Comparison of ENCODE assay signal across 1 cellular context in genomic region chr11:66886317-66886588, GRCh38.
TF ChIP-seq lines count a peak whose summit lies in the region.

No MANE protein-coding gene starts in this region.

TF ChIP-seq in H1, 55 proteins besides CTCF, POLR2A, EP300 and RAD21:
- TF ChIP-seq, protein P1, sequence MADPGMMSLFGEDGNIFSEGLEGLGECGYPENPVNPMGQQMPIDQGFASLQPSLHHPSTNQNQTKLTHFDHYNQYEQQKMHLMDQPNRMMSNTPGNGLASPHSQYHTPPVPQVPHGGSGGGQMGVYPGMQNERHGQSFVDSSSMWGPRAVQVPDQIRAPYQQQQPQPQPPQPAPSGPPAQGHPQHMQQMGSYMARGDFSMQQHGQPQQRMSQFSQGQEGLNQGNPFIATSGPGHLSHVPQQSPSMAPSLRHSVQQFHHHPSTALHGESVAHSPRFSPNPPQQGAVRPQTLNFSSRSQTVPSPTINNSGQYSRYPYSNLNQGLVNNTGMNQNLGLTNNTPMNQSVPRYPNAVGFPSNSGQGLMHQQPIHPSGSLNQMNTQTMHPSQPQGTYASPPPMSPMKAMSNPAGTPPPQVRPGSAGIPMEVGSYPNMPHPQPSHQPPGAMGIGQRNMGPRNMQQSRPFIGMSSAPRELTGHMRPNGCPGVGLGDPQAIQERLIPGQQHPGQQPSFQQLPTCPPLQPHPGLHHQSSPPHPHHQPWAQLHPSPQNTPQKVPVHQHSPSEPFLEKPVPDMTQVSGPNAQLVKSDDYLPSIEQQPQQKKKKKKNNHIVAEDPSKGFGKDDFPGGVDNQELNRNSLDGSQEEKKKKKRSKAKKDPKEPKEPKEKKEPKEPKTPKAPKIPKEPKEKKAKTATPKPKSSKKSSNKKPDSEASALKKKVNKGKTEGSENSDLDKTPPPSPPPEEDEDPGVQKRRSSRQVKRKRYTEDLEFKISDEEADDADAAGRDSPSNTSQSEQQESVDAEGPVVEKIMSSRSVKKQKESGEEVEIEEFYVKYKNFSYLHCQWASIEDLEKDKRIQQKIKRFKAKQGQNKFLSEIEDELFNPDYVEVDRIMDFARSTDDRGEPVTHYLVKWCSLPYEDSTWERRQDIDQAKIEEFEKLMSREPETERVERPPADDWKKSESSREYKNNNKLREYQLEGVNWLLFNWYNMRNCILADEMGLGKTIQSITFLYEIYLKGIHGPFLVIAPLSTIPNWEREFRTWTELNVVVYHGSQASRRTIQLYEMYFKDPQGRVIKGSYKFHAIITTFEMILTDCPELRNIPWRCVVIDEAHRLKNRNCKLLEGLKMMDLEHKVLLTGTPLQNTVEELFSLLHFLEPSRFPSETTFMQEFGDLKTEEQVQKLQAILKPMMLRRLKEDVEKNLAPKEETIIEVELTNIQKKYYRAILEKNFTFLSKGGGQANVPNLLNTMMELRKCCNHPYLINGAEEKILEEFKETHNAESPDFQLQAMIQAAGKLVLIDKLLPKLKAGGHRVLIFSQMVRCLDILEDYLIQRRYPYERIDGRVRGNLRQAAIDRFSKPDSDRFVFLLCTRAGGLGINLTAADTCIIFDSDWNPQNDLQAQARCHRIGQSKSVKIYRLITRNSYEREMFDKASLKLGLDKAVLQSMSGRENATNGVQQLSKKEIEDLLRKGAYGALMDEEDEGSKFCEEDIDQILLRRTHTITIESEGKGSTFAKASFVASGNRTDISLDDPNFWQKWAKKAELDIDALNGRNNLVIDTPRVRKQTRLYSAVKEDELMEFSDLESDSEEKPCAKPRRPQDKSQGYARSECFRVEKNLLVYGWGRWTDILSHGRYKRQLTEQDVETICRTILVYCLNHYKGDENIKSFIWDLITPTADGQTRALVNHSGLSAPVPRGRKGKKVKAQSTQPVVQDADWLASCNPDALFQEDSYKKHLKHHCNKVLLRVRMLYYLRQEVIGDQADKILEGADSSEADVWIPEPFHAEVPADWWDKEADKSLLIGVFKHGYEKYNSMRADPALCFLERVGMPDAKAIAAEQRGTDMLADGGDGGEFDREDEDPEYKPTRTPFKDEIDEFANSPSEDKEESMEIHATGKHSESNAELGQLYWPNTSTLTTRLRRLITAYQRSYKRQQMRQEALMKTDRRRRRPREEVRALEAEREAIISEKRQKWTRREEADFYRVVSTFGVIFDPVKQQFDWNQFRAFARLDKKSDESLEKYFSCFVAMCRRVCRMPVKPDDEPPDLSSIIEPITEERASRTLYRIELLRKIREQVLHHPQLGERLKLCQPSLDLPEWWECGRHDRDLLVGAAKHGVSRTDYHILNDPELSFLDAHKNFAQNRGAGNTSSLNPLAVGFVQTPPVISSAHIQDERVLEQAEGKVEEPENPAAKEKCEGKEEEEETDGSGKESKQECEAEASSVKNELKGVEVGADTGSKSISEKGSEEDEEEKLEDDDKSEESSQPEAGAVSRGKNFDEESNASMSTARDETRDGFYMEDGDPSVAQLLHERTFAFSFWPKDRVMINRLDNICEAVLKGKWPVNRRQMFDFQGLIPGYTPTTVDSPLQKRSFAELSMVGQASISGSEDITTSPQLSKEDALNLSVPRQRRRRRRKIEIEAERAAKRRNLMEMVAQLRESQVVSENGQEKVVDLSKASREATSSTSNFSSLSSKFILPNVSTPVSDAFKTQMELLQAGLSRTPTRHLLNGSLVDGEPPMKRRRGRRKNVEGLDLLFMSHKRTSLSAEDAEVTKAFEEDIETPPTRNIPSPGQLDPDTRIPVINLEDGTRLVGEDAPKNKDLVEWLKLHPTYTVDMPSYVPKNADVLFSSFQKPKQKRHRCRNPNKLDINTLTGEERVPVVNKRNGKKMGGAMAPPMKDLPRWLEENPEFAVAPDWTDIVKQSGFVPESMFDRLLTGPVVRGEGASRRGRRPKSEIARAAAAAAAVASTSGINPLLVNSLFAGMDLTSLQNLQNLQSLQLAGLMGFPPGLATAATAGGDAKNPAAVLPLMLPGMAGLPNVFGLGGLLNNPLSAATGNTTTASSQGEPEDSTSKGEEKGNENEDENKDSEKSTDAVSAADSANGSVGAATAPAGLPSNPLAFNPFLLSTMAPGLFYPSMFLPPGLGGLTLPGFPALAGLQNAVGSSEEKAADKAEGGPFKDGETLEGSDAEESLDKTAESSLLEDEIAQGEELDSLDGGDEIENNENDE (IDR thresholded peaks at IDR 0.05; ENCODE audit: insufficient replicate concordance, low read length) = no peak
- TF ChIP-seq SIRT6 (IDR thresholded peaks at IDR 0.05; ENCODE audit: low read length) (no peak), SIN3A (conservative IDR thresholded peaks at IDR 0.05 in 1 of 2, IDR thresholded peaks at IDR 0.05 in 1 of 2; ENCODE audit: low read depth in 1 of 2, low read length in 2 of 2) (no peak), SP1 (IDR thresholded peaks at IDR 0.05; ENCODE audit: low read depth, low read length) (no peak)
